Comparison of ENCODE assay signal across 20 cellular contexts in genomic region chr3:180246688-180247195, GRCh38.
DNase-seq lines count a peak whose midpoint lies in the region; ATAC-seq and TF ChIP-seq lines count a peak whose summit lies in the region.
"Had no signal": no experiment of that assay in that cellular context is flagged by ENCODE, and none has a peak within 500 bp of the region (broad histone marks: within the 10 kb centered on the region; RNA-seq: fewer than 3 reads in every experiment).

No MANE protein-coding gene starts in this region.

- H3K4me1 ChIP-seq in neutrophil (ENCODE audit: control insufficient read depth in 1 of 2, insufficient read depth in 1 of 2, low read depth in 1 of 2, low read length in 1 of 2), result peaks cover 9 to 19% of the 10 kb centered on the region in 2 experiments
- H3K4me1 ChIP-seq: A549, BE2C, Peyer's patch, SJSA1 had no signal

- TF ChIP-seq CTCF in HL-60 (IDR thresholded peaks at IDR 0.05; ENCODE audit: insufficient read depth, low read length) (no peak), neutrophil (IDR thresholded peaks at IDR 0.05) (no peak)

- ATAC-seq in GM18520 (IDR thresholded peaks at IDR 0.05; ENCODE audit: unreplicated experiment), result no peak
- ATAC-seq: A549, K562 had no signal

- H3K27me3 ChIP-seq in HL-60 (ENCODE audit: insufficient read depth, poor library complexity, severe bottlenecking), result no peaks in the 10 kb centered on the region
- H3K27me3 ChIP-seq in neutrophil, result no peaks in the 10 kb centered on the region
- no peaks in the 10 kb centered on the region for H3K27me3 ChIP-seq in MG63
- H3K27me3 ChIP-seq: BE2C, Peyer's patch, SJSA1 had no signal

- DNase-seq in HL-60 (ENCODE audit: low read depth in 1 of 2, low spot score in 1 of 2), result peak; percentile 51 to 82
- peak; percentile 53 to 92 for DNase-seq in NOMO-1 (lab: John Stamatoyannopoulos, UW; ENCODE audit: unreplicated experiment in 2 of 2)
- DNase-seq in SKM-1 (lab: John Stamatoyannopoulos, UW; ENCODE audit: unreplicated experiment), result peak; percentile 78
- no peak for DNase-seq in mesenteric fat pad (ENCODE audit: low spot score)
- no peak for DNase-seq in MG63
- DNase-seq: BE2C, DMS53, GDM1, MM.1S, NCI-H1694, NCI-H2081, NCI-H2171, NCI-H446, Peyer's patch had no signal

- no peaks in the 10 kb centered on the region for H3K36me3 ChIP-seq in neutrophil
- H3K36me3 ChIP-seq in MG63, result no peaks in the 10 kb centered on the region
- H3K36me3 ChIP-seq: BE2C, HAP-1, Peyer's patch, SJSA1 had no signal

- no peaks in the 10 kb centered on the region for H3K9me3 ChIP-seq in neutrophil
- H3K9me3 ChIP-seq in MG63, result no peaks in the 10 kb centered on the region
- H3K9me3 ChIP-seq: A549, BE2C, HAP-1, Peyer's patch, SJSA1 had no signal

- H3K27ac ChIP-seq in HL-60 (replicated peaks) (peak overlapping the region; percentile 90), neutrophil (peak overlapping the region; percentile 47)
- H3K27ac ChIP-seq: A549, Peyer's patch, SJSA1 had no signal

- H3K4me3 ChIP-seq in HL-60 (replicated peaks; ENCODE audit: insufficient read depth, low read length) (no peak overlapping the region), neutrophil (ENCODE audit: low read depth in 1 of 2, low read length in 1 of 2) (no peak overlapping the region), MG63 (no peak overlapping the region)
- H3K4me3 ChIP-seq: A549, HAP-1, K562, Peyer's patch, SJSA1 had no signal

Comparison
In these comparisons a context has a peak if more than half of its experiments do, and no peak if none do; other contexts are left out.
1. DNase-seq: peak in HL-60 (2 of 2), NOMO-1 (2 of 2) and SKM-1 (single experiment); none in mesenteric fat pad (single experiment) and MG63 (single experiment).